In the genomic region with DNA sequence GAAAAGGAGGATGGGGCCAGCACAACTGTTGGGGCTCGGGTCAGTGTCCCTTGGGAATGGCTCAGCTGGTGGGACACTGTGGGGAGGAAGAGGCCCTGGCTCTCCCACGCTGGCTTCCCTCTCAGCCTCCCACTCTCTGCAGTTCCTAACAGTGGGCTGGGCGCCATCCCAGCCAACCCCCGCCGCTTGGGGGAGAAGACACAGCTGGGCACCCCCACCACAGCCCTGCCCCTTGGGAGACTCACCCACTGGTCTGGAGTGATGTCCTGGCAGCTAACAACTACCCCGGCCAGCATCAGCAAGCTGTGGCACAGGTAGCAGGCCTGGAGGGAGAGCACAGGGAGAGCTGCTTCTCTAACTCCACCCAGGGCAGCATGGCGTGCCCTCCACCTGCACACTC, we compare ENCODE assay signal across 1 cellular context.
TF ChIP-seq lines count a peak whose summit lies in the region.

No MANE protein-coding gene starts in this region.

TF ChIP-seq in K562, 482 proteins besides CTCF, POLR2A, EP300 and RAD21:
- TF ChIP-seq, protein P1, sequence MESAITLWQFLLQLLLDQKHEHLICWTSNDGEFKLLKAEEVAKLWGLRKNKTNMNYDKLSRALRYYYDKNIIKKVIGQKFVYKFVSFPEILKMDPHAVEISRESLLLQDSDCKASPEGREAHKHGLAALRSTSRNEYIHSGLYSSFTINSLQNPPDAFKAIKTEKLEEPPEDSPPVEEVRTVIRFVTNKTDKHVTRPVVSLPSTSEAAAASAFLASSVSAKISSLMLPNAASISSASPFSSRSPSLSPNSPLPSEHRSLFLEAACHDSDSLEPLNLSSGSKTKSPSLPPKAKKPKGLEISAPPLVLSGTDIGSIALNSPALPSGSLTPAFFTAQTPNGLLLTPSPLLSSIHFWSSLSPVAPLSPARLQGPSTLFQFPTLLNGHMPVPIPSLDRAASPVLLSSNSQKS (CRISPR knock-in tag; IDR thresholded peaks at IDR 0.05) = 0 out of 2 replicates have a peak, but pooled peaks have one; percentile 29
- TF ChIP-seq, protein P2, sequence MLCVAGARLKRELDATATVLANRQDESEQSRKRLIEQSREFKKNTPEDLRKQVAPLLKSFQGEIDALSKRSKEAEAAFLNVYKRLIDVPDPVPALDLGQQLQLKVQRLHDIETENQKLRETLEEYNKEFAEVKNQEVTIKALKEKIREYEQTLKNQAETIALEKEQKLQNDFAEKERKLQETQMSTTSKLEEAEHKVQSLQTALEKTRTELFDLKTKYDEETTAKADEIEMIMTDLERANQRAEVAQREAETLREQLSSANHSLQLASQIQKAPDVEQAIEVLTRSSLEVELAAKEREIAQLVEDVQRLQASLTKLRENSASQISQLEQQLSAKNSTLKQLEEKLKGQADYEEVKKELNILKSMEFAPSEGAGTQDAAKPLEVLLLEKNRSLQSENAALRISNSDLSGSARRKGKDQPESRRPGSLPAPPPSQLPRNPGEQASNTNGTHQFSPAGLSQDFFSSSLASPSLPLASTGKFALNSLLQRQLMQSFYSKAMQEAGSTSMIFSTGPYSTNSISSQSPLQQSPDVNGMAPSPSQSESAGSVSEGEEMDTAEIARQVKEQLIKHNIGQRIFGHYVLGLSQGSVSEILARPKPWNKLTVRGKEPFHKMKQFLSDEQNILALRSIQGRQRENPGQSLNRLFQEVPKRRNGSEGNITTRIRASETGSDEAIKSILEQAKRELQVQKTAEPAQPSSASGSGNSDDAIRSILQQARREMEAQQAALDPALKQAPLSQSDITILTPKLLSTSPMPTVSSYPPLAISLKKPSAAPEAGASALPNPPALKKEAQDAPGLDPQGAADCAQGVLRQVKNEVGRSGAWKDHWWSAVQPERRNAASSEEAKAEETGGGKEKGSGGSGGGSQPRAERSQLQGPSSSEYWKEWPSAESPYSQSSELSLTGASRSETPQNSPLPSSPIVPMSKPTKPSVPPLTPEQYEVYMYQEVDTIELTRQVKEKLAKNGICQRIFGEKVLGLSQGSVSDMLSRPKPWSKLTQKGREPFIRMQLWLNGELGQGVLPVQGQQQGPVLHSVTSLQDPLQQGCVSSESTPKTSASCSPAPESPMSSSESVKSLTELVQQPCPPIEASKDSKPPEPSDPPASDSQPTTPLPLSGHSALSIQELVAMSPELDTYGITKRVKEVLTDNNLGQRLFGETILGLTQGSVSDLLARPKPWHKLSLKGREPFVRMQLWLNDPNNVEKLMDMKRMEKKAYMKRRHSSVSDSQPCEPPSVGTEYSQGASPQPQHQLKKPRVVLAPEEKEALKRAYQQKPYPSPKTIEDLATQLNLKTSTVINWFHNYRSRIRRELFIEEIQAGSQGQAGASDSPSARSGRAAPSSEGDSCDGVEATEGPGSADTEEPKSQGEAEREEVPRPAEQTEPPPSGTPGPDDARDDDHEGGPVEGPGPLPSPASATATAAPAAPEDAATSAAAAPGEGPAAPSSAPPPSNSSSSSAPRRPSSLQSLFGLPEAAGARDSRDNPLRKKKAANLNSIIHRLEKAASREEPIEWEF (CRISPR knock-in tag; IDR thresholded peaks at IDR 0.05) = no peak
- no peak for TF ChIP-seq ZNF224 (CRISPR knock-in tag; IDR thresholded peaks at IDR 0.05)
- TF ChIP-seq, protein P3, sequence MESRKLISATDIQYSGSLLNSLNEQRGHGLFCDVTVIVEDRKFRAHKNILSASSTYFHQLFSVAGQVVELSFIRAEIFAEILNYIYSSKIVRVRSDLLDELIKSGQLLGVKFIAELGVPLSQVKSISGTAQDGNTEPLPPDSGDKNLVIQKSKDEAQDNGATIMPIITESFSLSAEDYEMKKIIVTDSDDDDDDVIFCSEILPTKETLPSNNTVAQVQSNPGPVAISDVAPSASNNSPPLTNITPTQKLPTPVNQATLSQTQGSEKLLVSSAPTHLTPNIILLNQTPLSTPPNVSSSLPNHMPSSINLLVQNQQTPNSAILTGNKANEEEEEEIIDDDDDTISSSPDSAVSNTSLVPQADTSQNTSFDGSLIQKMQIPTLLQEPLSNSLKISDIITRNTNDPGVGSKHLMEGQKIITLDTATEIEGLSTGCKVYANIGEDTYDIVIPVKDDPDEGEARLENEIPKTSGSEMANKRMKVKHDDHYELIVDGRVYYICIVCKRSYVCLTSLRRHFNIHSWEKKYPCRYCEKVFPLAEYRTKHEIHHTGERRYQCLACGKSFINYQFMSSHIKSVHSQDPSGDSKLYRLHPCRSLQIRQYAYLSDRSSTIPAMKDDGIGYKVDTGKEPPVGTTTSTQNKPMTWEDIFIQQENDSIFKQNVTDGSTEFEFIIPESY (CRISPR knock-in tag; IDR thresholded peaks at IDR 0.05) = peak; percentile 9; the same call in 1 of the 2 replicates
- no peak for TF ChIP-seq BRCA1 (IDR thresholded peaks at IDR 0.05)
- no peak for TF ChIP-seq BRCA1 (CRISPR knock-in tag; IDR thresholded peaks at IDR 0.05)
- TF ChIP-seq CCNT2 (IDR thresholded peaks at IDR 0.05; ENCODE audit: borderline replicate concordance, extremely low read depth, insufficient read length, low read depth, low read length) = peak; percentile 38
- TF ChIP-seq RBM22 (IDR thresholded peaks at IDR 0.05; ENCODE audit: low read depth, low read length, poor library complexity, severe bottlenecking) = peak; percentile 13
- TF ChIP-seq KAT7 (CRISPR knock-in tag; IDR thresholded peaks at IDR 0.05; ENCODE audit: borderline replicate concordance) = 0 out of 2 replicates have a peak, but pooled peaks have one; percentile 43
- TF ChIP-seq HMGN3 (IDR thresholded peaks at IDR 0.05; ENCODE audit: borderline replicate concordance, extremely low read depth, insufficient read length, low read depth, low read length) = peak; percentile 19
- peak; percentile 43 for TF ChIP-seq POLR2G (IDR thresholded peaks at IDR 0.05; ENCODE audit: low read depth, low read length)
- TF ChIP-seq SRSF7 (optimal IDR thresholded peaks at IDR 0.05; ENCODE audit: low read depth, low read length) = no peak
